In the genomic region with DNA sequence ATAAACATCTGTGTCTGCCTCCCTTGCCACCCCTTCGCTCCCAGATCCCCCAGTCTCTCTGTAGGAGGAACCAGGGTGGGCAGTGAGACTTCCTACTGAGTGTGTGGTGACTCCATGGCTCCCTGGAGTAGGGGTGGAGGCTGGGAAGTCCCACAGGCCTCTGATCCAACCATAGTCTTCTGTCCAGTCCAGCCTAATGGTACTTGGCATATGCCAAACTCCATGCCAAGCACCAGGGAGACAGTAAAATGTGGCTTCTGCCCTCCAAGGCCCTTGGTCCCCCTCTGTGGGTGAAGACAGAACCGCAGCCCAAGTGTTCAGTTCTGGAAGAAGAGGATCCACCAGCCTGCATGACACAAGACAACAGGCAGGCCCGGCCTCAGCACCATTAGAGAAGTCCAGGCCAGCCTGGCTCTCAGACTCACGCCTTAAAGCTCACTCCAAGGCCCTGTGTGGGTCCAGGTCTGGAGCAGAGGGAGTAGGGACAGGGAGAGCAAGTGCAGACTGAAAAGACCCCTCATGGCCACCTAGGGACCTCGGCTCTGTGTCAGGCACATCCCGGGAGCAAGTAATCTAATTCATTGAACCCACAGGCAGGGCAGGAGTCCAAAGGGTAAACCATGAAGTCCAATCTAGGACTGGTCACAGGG, we compare ENCODE assay signal across 1 cellular context.
TF ChIP-seq lines count a peak whose summit lies in the region.

No MANE protein-coding gene starts in this region.

TF ChIP-seq in IMR-90, 13 proteins besides CTCF, POLR2A, EP300 and RAD21:
- TF ChIP-seq MAZ (IDR thresholded peaks at IDR 0.05; ENCODE audit: borderline replicate concordance, low read depth, low read length) (no peak), CHD1 (IDR thresholded peaks at IDR 0.05; ENCODE audit: low read depth, low read length) (no peak), MAFK (IDR thresholded peaks at IDR 0.05; ENCODE audit: low read depth, low read length) (no peak), FOS (IDR thresholded peaks at IDR 0.05; ENCODE audit: low read depth, low read length) (no peak), BHLHE40 (IDR thresholded peaks at IDR 0.05; ENCODE audit: low read depth, low read length) (no peak), RCOR1 (IDR thresholded peaks at IDR 0.05; ENCODE audit: insufficient replicate concordance, low read length) (no peak), RFX5 (IDR thresholded peaks at IDR 0.05; ENCODE audit: low read depth, low read length) (no peak), CEBPB (IDR thresholded peaks at IDR 0.05; ENCODE audit: low read depth, low read length) (no peak), NFE2L2 (IDR thresholded peaks at IDR 0.05; ENCODE audit: low read depth, low read length) (no peak), SMC3 (IDR thresholded peaks at IDR 0.05; ENCODE audit: low read depth, low read length) (no peak), MXI1 (IDR thresholded peaks at IDR 0.05; ENCODE audit: borderline replicate concordance, low read depth, low read length) (no peak)
- TF ChIP-seq, protein P1, sequence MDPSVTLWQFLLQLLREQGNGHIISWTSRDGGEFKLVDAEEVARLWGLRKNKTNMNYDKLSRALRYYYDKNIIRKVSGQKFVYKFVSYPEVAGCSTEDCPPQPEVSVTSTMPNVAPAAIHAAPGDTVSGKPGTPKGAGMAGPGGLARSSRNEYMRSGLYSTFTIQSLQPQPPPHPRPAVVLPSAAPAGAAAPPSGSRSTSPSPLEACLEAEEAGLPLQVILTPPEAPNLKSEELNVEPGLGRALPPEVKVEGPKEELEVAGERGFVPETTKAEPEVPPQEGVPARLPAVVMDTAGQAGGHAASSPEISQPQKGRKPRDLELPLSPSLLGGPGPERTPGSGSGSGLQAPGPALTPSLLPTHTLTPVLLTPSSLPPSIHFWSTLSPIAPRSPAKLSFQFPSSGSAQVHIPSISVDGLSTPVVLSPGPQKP (IDR thresholded peaks at IDR 0.05; ENCODE audit: borderline replicate concordance, low read depth, low read length) = no peak
- TF ChIP-seq, protein P2, sequence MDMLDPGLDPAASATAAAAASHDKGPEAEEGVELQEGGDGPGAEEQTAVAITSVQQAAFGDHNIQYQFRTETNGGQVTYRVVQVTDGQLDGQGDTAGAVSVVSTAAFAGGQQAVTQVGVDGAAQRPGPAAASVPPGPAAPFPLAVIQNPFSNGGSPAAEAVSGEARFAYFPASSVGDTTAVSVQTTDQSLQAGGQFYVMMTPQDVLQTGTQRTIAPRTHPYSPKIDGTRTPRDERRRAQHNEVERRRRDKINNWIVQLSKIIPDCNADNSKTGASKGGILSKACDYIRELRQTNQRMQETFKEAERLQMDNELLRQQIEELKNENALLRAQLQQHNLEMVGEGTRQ (IDR thresholded peaks at IDR 0.05; ENCODE audit: low read depth, low read length) = no peak
